Comparison of ENCODE assay signal across 28 cellular contexts in the genomic region with DNA sequence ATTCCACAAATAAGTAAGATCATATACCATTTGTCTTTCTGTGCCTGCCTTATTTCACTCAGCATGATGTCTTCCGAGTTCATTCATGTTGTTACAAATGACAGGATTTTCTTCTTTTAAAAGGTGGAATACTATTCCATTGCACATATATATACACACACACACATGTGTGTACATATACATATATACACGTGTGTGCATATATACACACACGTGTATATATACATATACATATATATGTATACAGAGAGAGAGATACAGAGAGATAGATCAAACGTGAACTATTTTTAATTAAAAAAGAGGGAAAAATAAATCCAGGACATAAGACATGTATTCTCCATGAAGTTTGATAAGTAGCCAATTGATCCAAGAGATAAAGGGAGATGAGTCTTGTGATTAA.
"Had no signal": no experiment of that assay in that cellular context is flagged by ENCODE, and none has a peak within 500 bp of the region (broad histone marks: within the 10 kb centered on the region; RNA-seq: fewer than 3 reads in every experiment).

No MANE protein-coding gene starts in this region.

- H3K9me3 ChIP-seq: colonic mucosa, esophagus muscularis mucosa, esophagus squamous epithelium, gastrocnemius medialis, gastroesophageal sphincter, heart left ventricle, heart right ventricle had no signal

- H3K4me1 ChIP-seq: colonic mucosa, gastrocnemius medialis, heart left ventricle, heart right ventricle had no signal

- ATAC-seq: effector memory CD8-positive, alpha-beta T cell; esophagus mucosa; foreskin keratinocyte; gastrocnemius medialis; gastroesophageal sphincter; heart left ventricle; heart right ventricle had no signal

- H3K4me3 ChIP-seq: colonic mucosa, coronary artery, dorsolateral prefrontal cortex, esophagus muscularis mucosa, esophagus squamous epithelium, gastrocnemius medialis, gastroesophageal sphincter, heart left ventricle, heart right ventricle had no signal

- H3K27ac ChIP-seq: colonic mucosa, coronary artery, dorsolateral prefrontal cortex, epithelial cell of prostate, esophagus squamous epithelium, foreskin keratinocyte, gastrocnemius medialis, gastroesophageal sphincter, heart left ventricle, heart right ventricle had no signal

- FAIRE-seq: colon, endometrium, endothelial cell of umbilical vein, frontal cortex had no signal

- DNase-seq: colonic mucosa; cortex of kidney; dermis blood vessel endothelial cell; dorsolateral prefrontal cortex; effector CD4-positive, alpha-beta T cell; effector CD8-positive, alpha-beta T cell; effector memory CD4-positive, alpha-beta T cell; effector memory CD8-positive, alpha-beta T cell; endodermal cell; erythroblast; esophagus squamous epithelium; foreskin fibroblast; foreskin keratinocyte; foreskin melanocyte; gastrocnemius medialis; glutamatergic neuron; head of caudate nucleus; heart left ventricle; heart right ventricle had no signal

- H3K27me3 ChIP-seq: colonic mucosa, esophagus muscularis mucosa, esophagus squamous epithelium, foreskin keratinocyte, gastrocnemius medialis, gastroesophageal sphincter, heart left ventricle, heart right ventricle had no signal

- H3K36me3 ChIP-seq: colonic mucosa, esophagus squamous epithelium, gastrocnemius medialis, gastroesophageal sphincter, heart left ventricle, heart right ventricle had no signal
